Comparison of ENCODE assay signal across 2 cellular contexts in the genomic region with DNA sequence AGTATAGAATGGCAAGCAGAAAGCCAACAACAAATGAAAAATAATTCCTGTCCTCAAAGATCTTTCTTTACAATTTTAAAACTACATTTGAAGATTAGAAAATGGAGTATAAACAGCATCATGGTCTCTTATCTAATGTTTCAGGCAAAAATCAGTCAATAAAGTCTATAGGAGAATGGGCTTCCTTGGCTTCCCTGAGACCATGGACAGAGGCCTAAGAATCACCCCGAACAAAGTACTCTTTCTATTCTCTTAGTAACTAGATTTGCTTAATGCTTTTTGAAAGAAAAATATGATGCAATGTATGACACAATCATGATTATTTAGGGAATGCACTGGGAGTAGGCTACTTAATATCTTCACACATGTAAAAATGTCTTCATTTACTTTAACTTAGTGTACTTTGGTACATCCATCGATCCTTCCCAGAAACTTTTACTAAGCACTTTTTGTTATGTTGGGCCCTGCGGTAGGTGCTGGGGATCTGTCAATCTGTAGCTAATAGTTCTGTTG.
TF ChIP-seq lines count a peak whose summit lies in the region.

No MANE protein-coding gene starts in this region.

TF ChIP-seq in SK-N-SH, 30 proteins besides CTCF, POLR2A, EP300 and RAD21:
- TF ChIP-seq REST (IDR thresholded peaks at IDR 0.05; ENCODE audit: low read depth, low read length) (peak; percentile 31; the same call in 1 of the 2 replicates), TEAD4 (IDR thresholded peaks at IDR 0.05; ENCODE audit: borderline replicate concordance, insufficient read depth) (no peak), ELF1 (IDR thresholded peaks at IDR 0.05) (no peak), NFIC (IDR thresholded peaks at IDR 0.05; ENCODE audit: borderline replicate concordance) (no peak), FOSL2 (IDR thresholded peaks at IDR 0.05; ENCODE audit: borderline replicate concordance, low read depth) (no peak), TCF12 (IDR thresholded peaks at IDR 0.05) (no peak)

TF ChIP-seq in SK-N-SH treated with all-trans-retinoic acid at 6 μM for 48 hours, 23 proteins besides CTCF, POLR2A, EP300 and RAD21 (continued from another document):
- TF ChIP-seq TSHZ2 (CRISPR knock-in tag; IDR thresholded peaks at IDR 0.05): no peak
